ENCODE assay signal across 18 cellular contexts in genomic region chr9:104858271-104858670, GRCh38.
DNase-seq lines count a peak whose midpoint lies in the region; ATAC-seq, FAIRE-seq and TF ChIP-seq lines count a peak whose summit lies in the region.
"Had no signal": no experiment of that assay in that cellular context is flagged by ENCODE, and none has a peak within 500 bp of the region (broad histone marks: within the 10 kb centered on the region; RNA-seq: fewer than 3 reads in every experiment).

No MANE protein-coding gene starts in this region.

- intact Hi-C loops in HepG2 (cut with micrococcal nuclease; ENCODE audit: unreplicated experiment) (loop anchor here (5.0 kb wide), 1 partner anchor 134 kb away; no protein-coding TSS in a partner anchor), right lobe of liver (cut with DNase I) (loop anchor here in 1 of 2 donors (10.0 kb wide), 1 partner anchor 53 kb away; no protein-coding TSS in a partner anchor)
- intact Hi-C loops in activated CD4-positive, alpha-beta T cell treated with anti-CD3 and anti-CD28 coated beads for 36 hours (cut with DNase I, micrococcal nuclease), result no loop called here

- H3K27ac ChIP-seq in HepG2 (ENCODE audit: extremely low read length, insufficient read depth, low read length), result no peak overlapping the region
- H3K27ac ChIP-seq in right lobe of liver, result no peak overlapping the region
- H3K27ac ChIP-seq in esophagus (ENCODE audit: low read depth in 2 of 2, low read length in 1 of 2), result peak overlapping the region; percentile 44 to 78
- H3K27ac ChIP-seq in keratinocyte (ENCODE audit: control insufficient read depth, insufficient read depth, low read length), result peak overlapping the region; percentile 25

- H3K9me3 Mint-ChIP-seq in activated CD4-positive, alpha-beta T cell treated with anti-CD3 and anti-CD28 coated beads for 36 hours (ENCODE audit: low read depth), result no peaks in the 10 kb centered on the region
- H3K9me3 Mint-ChIP-seq: activated naive CD8-positive, alpha-beta T cell treated with anti-CD3 and anti-CD28 coated beads for 36 hours; activated T-cell treated with anti-CD3 and anti-CD28 coated beads, Interleukin-2, amount 50 U/mL, for 4 hours; stimulated activated naive B cell treated with anti-CD40 and anti-IgM and Interleukin-4, amounts not matched to agents 10 μg/mL and 1 μg/mL and 100 μg/mL, for 72 hours had no signal

- peaks cover 28 to 77% of the 10 kb centered on the region in 2 experiments for H3K36me3 ChIP-seq in HepG2 (replicated peaks in 1 of 2; ENCODE audit: control insufficient read depth in 1 of 2, insufficient read depth in 2 of 2, low read length in 2 of 2)
- H3K36me3 ChIP-seq in right lobe of liver, result peaks cover 0 to 74% (median 32%) of the 10 kb centered on the region in 4 donors
- H3K36me3 ChIP-seq in esophagus (ENCODE audit: control insufficient read depth in 2 of 2, insufficient read depth in 2 of 2, low read length in 1 of 2), result peaks cover 0 to 2% of the 10 kb centered on the region in 2 donors
- H3K36me3 ChIP-seq in keratinocyte (ENCODE audit: control insufficient read depth in 2 of 2, extremely low read depth in 1 of 2, insufficient read depth in 2 of 2, low read length in 2 of 2), result peaks cover under 1 to 23% of the 10 kb centered on the region in 2 experiments
- H3K36me3 ChIP-seq in H7 (replicated peaks; ENCODE audit: control insufficient read depth, insufficient read depth, low read length), result no peaks in the 10 kb centered on the region

- POLR2A ChIA-PET in HepG2 (lab: Yijun Ruan, JAX), result interaction anchor here (0.7 kb wide), 1 partner anchor 69 kb away, joined by 3 read pairs; no protein-coding TSS in a partner anchor
- POLR2A ChIA-PET in activated CD4-positive, alpha-beta T cell treated with anti-CD3 and anti-CD28 coated beads for 36 hours (lab: Charles Lee), result no interaction called here

- DNase-seq in HepG2 (ENCODE audit: low spot score) (no peak), right lobe of liver (no peak), keratinocyte (ENCODE audit: low read depth, low spot score) (peak; percentile 50), NCI-H510A (lab: John Stamatoyannopoulos, UW) (no peak), H7 (no peak)
- no peak for DNase-seq in activated CD4-positive, alpha-beta T cell treated with anti-CD3 and anti-CD28 coated beads for 36 hours
- DNase-seq in stimulated activated CD4-positive, alpha-beta T cell treated with anti-CD3 and anti-CD28 coated beads, Interleukin-4, amount 100 ng/mL, for 4 hours, result no peak
- DNase-seq: activated CD4-positive, alpha-beta T cell treated with anti-CD3 and anti-CD28 coated beads, Interleukin-2, amount 50 U/mL, for 4 hours; activated naive CD8-positive, alpha-beta T cell treated with anti-CD3 and anti-CD28 coated beads for 36 hours; activated T-cell treated with anti-CD3 and anti-CD28 coated beads, Interleukin-2, amount 50 U/mL, for 4 hours; NCI-H1092 treated with DMSO at 0.1 percent for 48 hours; NCI-H2171 treated with DMSO at 0.1 percent for 48 hours; NCI-H82; stimulated activated naive B cell treated with anti-CD40 and anti-IgM and Interleukin-4, amounts not matched to agents 10 μg/mL and 1 μg/mL and 100 μg/mL, for 72 hours; SW 1271 had no signal

- no peaks in the 10 kb centered on the region for H3K27me3 Mint-ChIP-seq in activated CD4-positive, alpha-beta T cell treated with anti-CD3 and anti-CD28 coated beads for 36 hours
- H3K27me3 Mint-ChIP-seq: activated naive CD8-positive, alpha-beta T cell treated with anti-CD3 and anti-CD28 coated beads for 36 hours; stimulated activated naive B cell treated with anti-CD40 and anti-IgM and Interleukin-4, amounts not matched to agents 10 μg/mL and 1 μg/mL and 100 μg/mL, for 72 hours had no signal

- H3K27me3 ChIP-seq in HepG2 (ENCODE audit: control insufficient read depth in 1 of 2, insufficient read depth in 2 of 2, low read length in 2 of 2) (no peaks in the 10 kb centered on the region), right lobe of liver (no peaks in the 10 kb centered on the region), esophagus (ENCODE audit: control insufficient read depth in 1 of 2, insufficient read depth in 2 of 2, low read length in 2 of 2) (no peaks in the 10 kb centered on the region), keratinocyte (ENCODE audit: control insufficient read depth, extremely low read depth, insufficient read depth, low read length) (no peaks in the 10 kb centered on the region), H7 (ENCODE audit: control insufficient read depth, insufficient read depth, low read length) (no peaks in the 10 kb centered on the region)

- H3K79me2 ChIP-seq in HepG2 (ENCODE audit: insufficient read depth, low read length), result peaks cover 38% of the 10 kb centered on the region
- peaks cover 12% of the 10 kb centered on the region for H3K79me2 ChIP-seq in keratinocyte (ENCODE audit: control insufficient read depth, insufficient read depth, low read length)

- no peaks in the 10 kb centered on the region for H3K9me3 ChIP-seq in HepG2 (ENCODE audit: low read length)
- no peaks in the 10 kb centered on the region for H3K9me3 ChIP-seq in right lobe of liver
- no peaks in the 10 kb centered on the region for H3K9me3 ChIP-seq in esophagus (ENCODE audit: control insufficient read depth in 2 of 2, insufficient read depth in 1 of 2, low read depth in 1 of 2, low read length in 1 of 2)
- no peaks in the 10 kb centered on the region for H3K9me3 ChIP-seq in keratinocyte (ENCODE audit: control insufficient read depth, low read depth, low read length)

- no peak for TF ChIP-seq RAD21 in HepG2 (CRISPR knock-in tag; IDR thresholded peaks at IDR 0.05)

- H3K4me3 Mint-ChIP-seq in activated CD4-positive, alpha-beta T cell treated with anti-CD3 and anti-CD28 coated beads for 36 hours, result no peak overlapping the region
- H3K4me3 Mint-ChIP-seq: activated naive CD8-positive, alpha-beta T cell treated with anti-CD3 and anti-CD28 coated beads for 36 hours; activated T-cell treated with anti-CD3 and anti-CD28 coated beads, Interleukin-2, amount 50 U/mL, for 4 hours; stimulated activated naive B cell treated with anti-CD40 and anti-IgM and Interleukin-4, amounts not matched to agents 10 μg/mL and 1 μg/mL and 100 μg/mL, for 72 hours had no signal

- H3K4me3 ChIP-seq in HepG2 (replicated peaks in 1 of 3; ENCODE audit: insufficient read depth in 1 of 3, low read depth in 2 of 3, low read length in 3 of 3), result no peak overlapping the region
- no peak overlapping the region for H3K4me3 ChIP-seq in right lobe of liver
- no peak overlapping the region for H3K4me3 ChIP-seq in esophagus (ENCODE audit: low read depth in 1 of 2, low read length in 2 of 2)
- H3K4me3 ChIP-seq in keratinocyte (ENCODE audit: control insufficient read depth in 2 of 3, extremely low read depth in 1 of 3, insufficient read depth in 2 of 3, low read depth in 1 of 3, low read length in 3 of 3), result no peak overlapping the region
- H3K4me3 ChIP-seq in H7 (ENCODE audit: insufficient read depth, low read depth, low read length), result no peak overlapping the region

- WGBS in HepG2 (ENCODE audit: low lambda C conversion rate), result 98% methylated on average over 4 of the region's 4 CpGs
- WGBS in right lobe of liver (ENCODE audit: insufficient coverage, low coverage, low lambda C conversion rate, missing lambda C conversion rate), result 86% methylated on average over 1 of the region's 4 CpGs
- 35 to 60% methylated on average over 4 of the region's 4 CpGs for WGBS in esophagus, 2 donors

- CTCF ChIA-PET in HepG2 (lab: Yijun Ruan, JAX; ENCODE audit: low intra/inter-chr PET ratio, low total read pairs), result no interaction called here
- CTCF ChIA-PET in activated CD4-positive, alpha-beta T cell treated with anti-CD3 and anti-CD28 coated beads for 36 hours (lab: Charles Lee), result interaction anchor here (0.6 to 1.1 kb wide), 2 partner anchors 38 to 64 kb away, joined by 3 read pairs; no protein-coding TSS in a partner anchor

- no peak overlapping the region for H3K4me2 ChIP-seq in HepG2 (ENCODE audit: low read depth, low read length)
- peak overlapping the region; percentile 36 for H3K4me2 ChIP-seq in keratinocyte (ENCODE audit: control insufficient read depth, extremely low read depth, insufficient read depth, low read depth, low read length)

- FAIRE-seq in HepG2 (lab: Jason Lieb, UNC) (no peak), keratinocyte (lab: Jason Lieb, UNC) (peak; percentile 87)
- FAIRE-seq: endometrium, GM12892 had no signal

- H4K20me1 ChIP-seq in HepG2 (ENCODE audit: insufficient read depth, low read length) (peaks cover 11% of the 10 kb centered on the region), keratinocyte (ENCODE audit: control insufficient read depth, extremely low read depth, insufficient read depth, low read length) (no peaks in the 10 kb centered on the region)

- no peak overlapping the region for H2AFZ ChIP-seq in HepG2 (ENCODE audit: low read length)
- no peak overlapping the region for H2AFZ ChIP-seq in keratinocyte (ENCODE audit: control insufficient read depth, low read length)

- H3K36me3 Mint-ChIP-seq in activated CD4-positive, alpha-beta T cell treated with anti-CD3 and anti-CD28 coated beads for 36 hours (ENCODE audit: low read depth), result peaks cover 5% of the 10 kb centered on the region
- H3K36me3 Mint-ChIP-seq: activated naive CD8-positive, alpha-beta T cell treated with anti-CD3 and anti-CD28 coated beads for 36 hours had no signal

- dilution Hi-C loops in keratinocyte (cut with MboI; ENCODE audit: extremely low pct_ligation_motif_present, low sequenced_read_pairs), result no loop called here

- ATAC-seq in HepG2, result no peak
- ATAC-seq in right lobe of liver, result no peak
- no peak for ATAC-seq in activated CD4-positive, alpha-beta T cell treated with anti-CD3 and anti-CD28 coated beads for 36 hours
- ATAC-seq: activated T-cell treated with anti-CD3 and anti-CD28 coated beads, Interleukin-2, amount 50 U/mL, for 4 hours; stimulated activated naive B cell treated with anti-CD40 and anti-IgM and Interleukin-4, amounts not matched to agents 10 μg/mL and 1 μg/mL and 100 μg/mL, for 72 hours had no signal

- no peak for TF ChIP-seq EP300 in HepG2 (IDR thresholded peaks at IDR 0.05; ENCODE audit: low read depth in 2 of 2, low read length in 2 of 2)
- no peak for TF ChIP-seq EP300 in HepG2 (CRISPR knock-in tag; IDR thresholded peaks at IDR 0.05; ENCODE audit: borderline replicate concordance)

- H3K27ac Mint-ChIP-seq in activated CD4-positive, alpha-beta T cell treated with anti-CD3 and anti-CD28 coated beads for 36 hours, result no peak overlapping the region
- H3K27ac Mint-ChIP-seq: activated naive CD8-positive, alpha-beta T cell treated with anti-CD3 and anti-CD28 coated beads for 36 hours; stimulated activated naive B cell treated with anti-CD40 and anti-IgM and Interleukin-4, amounts not matched to agents 10 μg/mL and 1 μg/mL and 100 μg/mL, for 72 hours had no signal

- no peak overlapping the region for H3K9ac ChIP-seq in HepG2 (ENCODE audit: insufficient read depth, low read depth, low read length)
- no peak overlapping the region for H3K9ac ChIP-seq in keratinocyte (ENCODE audit: control insufficient read depth, extremely low read depth, insufficient read depth, low read length)

- TF ChIP-seq POLR2A in HepG2 (IDR thresholded peaks at IDR 0.05; ENCODE audit: insufficient read depth in 1 of 2, low read depth in 2 of 2, low read length in 2 of 2) (no peak), right lobe of liver (IDR thresholded peaks at IDR 0.05) (no peak)

- TF ChIP-seq CTCF in HepG2 (CRISPR knock-in tag; IDR thresholded peaks at IDR 0.05), result no peak
- TF ChIP-seq CTCF in right lobe of liver (IDR thresholded peaks at IDR 0.05), result no peak
- no peak for TF ChIP-seq CTCF in keratinocyte (optimal IDR thresholded peaks at IDR 0.05 in 1 of 3, IDR thresholded peaks at IDR 0.05 in 1 of 3, conservative IDR thresholded peaks at IDR 0.05 in 1 of 3; ENCODE audit: extremely low read depth in 1 of 3, insufficient read depth in 2 of 3, low read length in 3 of 3)

- in situ Hi-C loops in HepG2 (cut with HindIII; ENCODE audit: extremely low pct_ligation_motif_present, low pct_unique_long_range_greater_than_20kb), result no loop called here

- peaks cover 77% of the 10 kb centered on the region for H3K4me1 ChIP-seq in HepG2 (ENCODE audit: insufficient read depth, low read length)
- H3K4me1 ChIP-seq in right lobe of liver, result peaks cover 0 to 64% (median 25%) of the 10 kb centered on the region in 4 donors
- peaks cover under 1 to 9% of the 10 kb centered on the region in 2 donors for H3K4me1 ChIP-seq in esophagus (ENCODE audit: control insufficient read depth in 2 of 2, insufficient read depth in 2 of 2, low read length in 1 of 2)
- peaks cover 47% of the 10 kb centered on the region for H3K4me1 ChIP-seq in keratinocyte (ENCODE audit: control insufficient read depth, extremely low read depth, insufficient read depth, low read length)

- no peaks in the 10 kb centered on the region for H3K9me1 ChIP-seq in keratinocyte (ENCODE audit: control insufficient read depth, extremely low read depth, insufficient read depth, low read length)

- H3K4me1 Mint-ChIP-seq in activated CD4-positive, alpha-beta T cell treated with anti-CD3 and anti-CD28 coated beads for 36 hours, result peaks cover 3% of the 10 kb centered on the region

- BruUV-seq in HepG2 (replicated peaks; lab: Mats Ljungman, UMichigan), result no TSS peak

Comparison
In these comparisons a context has a peak if more than half of its experiments do, and no peak if none do; other contexts are left out.
1. H3K27ac ChIP-seq: peak in esophagus (2 of 2) and keratinocyte (single experiment); none in HepG2 (single experiment) and right lobe of liver (0 of 3).